8 cellular contexts compared by ENCODE assay signal in genomic region chr1:156704930-156705320, GRCh38. TPM values are rescaled to one million over a fixed set of nuclear protein-coding genes. Genes with fewer than 3 reads are reported as not detected.
DNase-seq lines count a peak whose midpoint lies in the region; ATAC-seq and TF ChIP-seq lines count a peak whose summit lies in the region.

No MANE protein-coding gene starts in this region.

- no peak for ATAC-seq in HG03460 (IDR thresholded peaks at IDR 0.05; ENCODE audit: unreplicated experiment)
- ATAC-seq in HG03045 (IDR thresholded peaks at IDR 0.05; ENCODE audit: unreplicated experiment), result no peak
- ATAC-seq in GM21786 (IDR thresholded peaks at IDR 0.05; ENCODE audit: unreplicated experiment), result no peak

- H3K4me3 ChIP-seq in cardiac fibroblast (replicated peaks in 1 of 2; ENCODE audit: low read depth in 2 of 2, low read length in 2 of 2), result peak overlapping the region; percentile 21 to 42

- no peak for TF ChIP-seq CTCF in cardiac fibroblast (IDR thresholded peaks at IDR 0.05; ENCODE audit: low read depth, low read length)

- DNase-seq in ELF-1 (ENCODE audit: low read depth, low spot score) (peak; percentile 62), RKO (ENCODE audit: low spot score) (peak; percentile 86), cardiac fibroblast (ENCODE audit: low read depth in 2 of 2) (peak; percentile 64 to 67), lung microvascular endothelial cell (ENCODE audit: low read depth in 2 of 2) (peak; percentile 63 to 72)
- peak; percentile 37 for DNase-seq in stimulated activated naive CD4-positive, alpha-beta T cell treated with Interleukin-2 at 50 U/mL for 16 hours (lab: John Stamatoyannopoulos, UW)

RNA-seq across cellular contexts. Expression of gene CRABP2, which starts 0.5 kb away (rescaled TPM):
- not detected in 2 replicates for total RNA-seq in lung microvascular endothelial cell

RNA-seq across cellular contexts. Expression of gene METTL25B, which starts 23.3 kb away (rescaled TPM):
- 6.5 and 18.3 TPM in 2 replicates for total RNA-seq in lung microvascular endothelial cell

RNA-seq across cellular contexts. Expression of gene ISG20L2, which starts 23.6 kb away (rescaled TPM):
- total RNA-seq in lung microvascular endothelial cell, result 4.4 and 6.3 TPM in 2 replicates

RNA-seq across cellular contexts. Expression of gene NES, which starts 27.7 kb away (rescaled TPM):
- 32.9 and 57.3 TPM in 2 replicates for total RNA-seq in lung microvascular endothelial cell

RNA-seq across cellular contexts. Expression of gene MRPL24, which starts 36.0 kb away (rescaled TPM):
- 40.3 TPM in 2 replicates for total RNA-seq in lung microvascular endothelial cell
